Comparison of ENCODE assay signal across 23 cellular contexts in genomic region chr20:3084986-3085360, GRCh38. TPM values are rescaled to one million over a fixed set of nuclear protein-coding genes. Genes with fewer than 3 reads are reported as not detected.
"Had no signal": no experiment of that assay in that cellular context is flagged by ENCODE, and none has a peak within 500 bp of the region (broad histone marks: within the 10 kb centered on the region; RNA-seq: fewer than 3 reads in every experiment).

No MANE protein-coding gene starts in this region.

- DNase-seq: IMR-90, NCI-H1092, NCI-H1105 treated with DMSO at 0.1 percent for 48 hours, NCI-H1417 treated with DMSO at 0.1 percent for 48 hours, NCI-H1694 treated with DMSO at 0.1 percent for 48 hours, NCI-H1930, NCI-H2081, NCI-H2107, NCI-H2227 treated with DMSO at 0.1 percent for 48 hours, NCI-H524, NCI-H69, NCI-H774, Right ventricle myocardium superior, RPMI8226, SIG-M5, SW 1271 had no signal

- FAIRE-seq: RCC 7860 had no signal

- H3K36me3 ChIP-seq: SJSA1 had no signal

- H3K9me3 ChIP-seq: SJSA1 had no signal

- H3K27ac ChIP-seq: SJSA1, SK-N-MC had no signal

- H3K4me3 ChIP-seq: SJSA1, SK-N-MC had no signal

RNA-seq across cellular contexts. Expression of gene AVP, which starts 0.4 kb away (rescaled TPM):
- total RNA-seq: HT-29, IMR-90, LHCN-M2, MCF 10A, NCI-H460, SJSA1 had no signal
- polyA plus RNA-seq: IMR-90 had no signal

RNA-seq across cellular contexts. Expression of gene OXT, which starts 13.6 kb away (rescaled TPM):
- total RNA-seq: HT-29, IMR-90, LHCN-M2, MCF 10A, NCI-H460, Right ventricle myocardium superior, SJSA1 had no signal
- polyA plus RNA-seq: IMR-90 had no signal

RNA-seq across cellular contexts. Expression of gene GNRH2, which starts 41.6 kb away (rescaled TPM):
- total RNA-seq: HT-29, LHCN-M2, NCI-H460, Right ventricle myocardium superior, SJSA1 had no signal
